Comparison of ENCODE assay signal across 9 cellular contexts in genomic region chr7:99365318-99366141, GRCh38. TPM values are rescaled to one million over a fixed set of nuclear protein-coding genes. Genes with fewer than 3 reads are reported as not detected.
DNase-seq lines count a peak whose midpoint lies in the region; ATAC-seq and TF ChIP-seq lines count a peak whose summit lies in the region.
"Had no signal": no experiment of that assay in that cellular context is flagged by ENCODE, and none has a peak within 500 bp of the region (broad histone marks: within the 10 kb centered on the region; RNA-seq: fewer than 3 reads in every experiment).

No MANE protein-coding gene starts in this region.

- POLR2A ChIA-PET in OCI-LY7 (lab: Charles Lee), result no interaction called here

- no peaks in the 10 kb centered on the region for H3K79me2 ChIP-seq in OCI-LY7 (ENCODE audit: insufficient read depth, low read depth, low read length)

- H4K20me1 ChIP-seq in OCI-LY7 (ENCODE audit: insufficient read depth, low read length), result no peaks in the 10 kb centered on the region

- H3K4me3 ChIP-seq in OCI-LY7 (ENCODE audit: low read depth, low read length, poor library complexity, severe bottlenecking), result no peak overlapping the region
- H3K4me3 ChIP-seq in left ventricle myocardium inferior, result no peak overlapping the region
- H3K4me3 ChIP-seq: ovary had no signal

- no peak overlapping the region for H3K4me2 ChIP-seq in OCI-LY7 (ENCODE audit: low read length)

- peak; percentile 76 for TF ChIP-seq CTCF in GM12872 (IDR thresholded peaks at IDR 0.05; ENCODE audit: insufficient read depth, low read depth, low read length)
- peak; percentile 78 for TF ChIP-seq CTCF in OCI-LY7 (conservative IDR thresholded peaks at IDR 0.05; ENCODE audit: low read length)
- TF ChIP-seq CTCF in left ventricle myocardium inferior (IDR thresholded peaks at IDR 0.05; ENCODE audit: borderline replicate concordance), result peak; percentile 62

- no peak overlapping the region for H2AFZ ChIP-seq in OCI-LY7 (ENCODE audit: low read length)

- H3K36me3 ChIP-seq in OCI-LY7 (ENCODE audit: insufficient read depth, low read length) (peaks cover 66% of the 10 kb centered on the region), left ventricle myocardium inferior (peaks cover 82% of the 10 kb centered on the region)
- H3K36me3 ChIP-seq: ovary had no signal

- H3K9me3 ChIP-seq in OCI-LY7 (ENCODE audit: low read length), result no peaks in the 10 kb centered on the region
- no peaks in the 10 kb centered on the region for H3K9me3 ChIP-seq in left ventricle myocardium inferior (replicated peaks)
- H3K9me3 ChIP-seq: ovary had no signal

- ATAC-seq in GM19397 (IDR thresholded peaks at IDR 0.05; ENCODE audit: unreplicated experiment), result no peak

- no peak overlapping the region for H3K27ac ChIP-seq in OCI-LY7 (ENCODE audit: low read depth, low read length, poor library complexity, severe bottlenecking)
- no peak overlapping the region for H3K27ac ChIP-seq in left ventricle myocardium inferior (replicated peaks)
- H3K27ac ChIP-seq: ovary had no signal

- DNase-seq in OCI-LY7 (ENCODE audit: low spot score) (peak; percentile 55), activated gamma-delta T cell treated with Interleukin-2 at 50 U/mL for 16 hours (peak; percentile 65), left ventricle myocardium inferior (no peak), NCI-H524 treated with DMSO at 0.1 percent for 48 hours (lab: John Stamatoyannopoulos, UW) (no peak), T1000 (lab: John Stamatoyannopoulos, UW) (no peak)
- peak; percentile 61 to 62 for DNase-seq in stimulated activated CD4-positive, alpha-beta T cell treated with anti-CD3 and anti-CD28 coated beads, Interleukin-4, amount 100 ng/mL, for 4 hours

- CTCF ChIA-PET in OCI-LY7 (lab: Charles Lee; ENCODE audit: unreplicated experiment), result interaction anchor here (1.1 kb wide), 1 partner anchor 41 kb away, joined by 3 read pairs; no protein-coding TSS in a partner anchor

- no peaks in the 10 kb centered on the region for H3K27me3 ChIP-seq in left ventricle myocardium inferior (ENCODE audit: low read depth)
- H3K27me3 ChIP-seq: ovary had no signal

- intact Hi-C loops in OCI-LY7 (cut with micrococcal nuclease; ENCODE audit: unreplicated experiment), result loop anchor here (1.0 kb wide), 1 partner anchor 22 kb away; no protein-coding TSS in a partner anchor
- intact Hi-C loops in left ventricle myocardium inferior (cut with micrococcal nuclease), result no loop called here

- H3K4me1 ChIP-seq in OCI-LY7 (ENCODE audit: insufficient read depth, low read length, poor library complexity, severe bottlenecking), result no peaks in the 10 kb centered on the region
- H3K4me1 ChIP-seq in left ventricle myocardium inferior, result no peaks in the 10 kb centered on the region

- BruUV-seq in OCI-LY7 (replicated peaks; lab: Mats Ljungman, UMichigan), result no TSS peak

- H3K9me2 ChIP-seq in OCI-LY7 (ENCODE audit: insufficient read depth, low read length), result no peaks in the 10 kb centered on the region

RNA-seq across cellular contexts. Expression of gene ARPC1B, which starts 9.0 kb away (rescaled TPM):
- total RNA-seq in OCI-LY7 (2014; rRNA removed; shearing (Covaris generic)), result 174 and 191 TPM in 2 replicates
- total RNA-seq in OCI-LY7 (2022) (168 and 169 TPM in 2 replicates), left ventricle myocardium inferior (33.6 TPM)

RNA-seq across cellular contexts. Expression of gene ARPC1A, which starts 39.8 kb away (rescaled TPM):
- 51.0 and 71.8 TPM in 2 replicates for total RNA-seq in OCI-LY7 (2014; rRNA removed; shearing (Covaris generic))
- total RNA-seq in OCI-LY7 (2022) (101 and 108 TPM in 2 replicates), left ventricle myocardium inferior (131 TPM)

RNA-seq across cellular contexts. Expression of gene PDAP1, which starts 42.9 kb away (rescaled TPM):
- total RNA-seq in OCI-LY7 (2014; rRNA removed; shearing (Covaris generic)), result 33.7 and 50.0 TPM in 2 replicates
- total RNA-seq in OCI-LY7 (2022) (132 and 135 TPM in 2 replicates), left ventricle myocardium inferior (93.2 TPM)

RNA-seq across cellular contexts. Expression of gene BUD31, which starts 43.2 kb away (rescaled TPM):
- total RNA-seq in OCI-LY7 (2014; rRNA removed; shearing (Covaris generic)), result 104 and 118 TPM in 2 replicates
- total RNA-seq in OCI-LY7 (2022) (100 and 114 TPM in 2 replicates), left ventricle myocardium inferior (43.9 TPM)

Comparison
In these comparisons a context has a peak if more than half of its experiments do, and no peak if none do; other contexts are left out.
1. DNase-seq: peak in OCI-LY7 (single experiment), activated gamma-delta T cell treated with Interleukin-2 at 50 U/mL for 16 hours (single experiment) and stimulated activated CD4-positive, alpha-beta T cell treated with anti-CD3 and anti-CD28 coated beads, Interleukin-4, amount 100 ng/mL, for 4 hours (2 of 2); none in left ventricle myocardium inferior (single experiment), NCI-H524 treated with DMSO at 0.1 percent for 48 hours (single experiment) and T1000 (single experiment).
2. Peak in every context shown above with its lines, with median percentiles within 50 percentile points of each other: CTCF ChIP-seq.